8 cellular contexts compared by ENCODE assay signal in the genomic region with DNA sequence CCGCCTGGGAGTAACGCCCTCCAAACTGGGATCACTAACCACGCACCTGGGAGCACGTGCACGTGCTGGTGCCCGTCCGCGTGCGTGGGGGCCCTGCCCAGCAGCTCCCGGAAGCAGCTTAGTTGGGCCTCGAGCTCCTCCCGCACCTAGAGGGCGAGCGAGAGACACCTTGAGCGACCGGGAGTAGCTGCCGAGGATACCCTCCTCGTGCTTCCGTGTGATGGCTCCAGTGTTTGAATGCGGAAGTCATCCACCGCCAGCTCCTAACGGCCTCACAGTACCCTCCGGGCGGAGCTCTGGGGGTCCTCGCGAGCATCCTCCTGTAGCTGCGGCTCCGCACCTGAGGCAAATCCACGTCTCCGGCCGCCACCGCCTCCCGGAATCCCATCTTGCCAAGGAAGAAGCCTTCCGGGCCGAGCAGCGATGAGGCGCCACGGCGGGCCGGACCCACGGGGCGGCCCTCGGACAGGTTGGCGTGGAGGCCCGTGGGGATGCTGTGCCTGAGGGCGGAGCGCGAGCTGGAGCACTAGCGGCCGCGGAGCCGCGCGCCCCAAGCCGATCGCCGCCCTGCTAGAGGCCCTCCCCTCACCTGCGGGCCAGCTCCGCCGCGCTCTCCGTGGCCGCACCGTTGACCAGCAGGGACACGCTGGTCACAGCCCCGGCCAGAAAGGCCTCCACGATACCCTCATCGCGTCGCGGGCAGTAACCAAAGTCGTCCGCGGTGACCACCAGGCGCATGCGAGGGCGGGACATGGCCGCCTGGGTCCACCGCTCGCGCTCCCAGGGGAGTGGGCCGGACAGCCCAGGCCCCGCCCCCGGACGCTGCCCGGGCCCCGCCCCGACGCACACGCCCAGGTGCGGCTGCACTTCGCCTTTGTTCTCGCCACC. TPM values are rescaled to one million over a fixed set of nuclear protein-coding genes. Genes with fewer than 3 reads are reported as not detected.
DNase-seq lines count a peak whose midpoint lies in the region; ATAC-seq, FAIRE-seq and TF ChIP-seq lines count a peak whose summit lies in the region.

A gene with protein sequence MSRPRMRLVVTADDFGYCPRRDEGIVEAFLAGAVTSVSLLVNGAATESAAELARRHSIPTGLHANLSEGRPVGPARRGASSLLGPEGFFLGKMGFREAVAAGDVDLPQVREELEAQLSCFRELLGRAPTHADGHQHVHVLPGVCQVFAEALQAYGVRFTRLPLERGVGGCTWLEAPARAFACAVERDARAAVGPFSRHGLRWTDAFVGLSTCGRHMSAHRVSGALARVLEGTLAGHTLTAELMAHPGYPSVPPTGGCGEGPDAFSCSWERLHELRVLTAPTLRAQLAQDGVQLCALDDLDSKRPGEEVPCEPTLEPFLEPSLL (minus strand): TSS at position 761 of the 888 bp plus-strand sequence. CDS start 8 bp downstream, at position 753.

- TF ChIP-seq POLR2A in GM12892 (IDR thresholded peaks at IDR 0.05; ENCODE audit: low read depth, low read length) (peak; percentile 82), heart left ventricle (IDR thresholded peaks at IDR 0.05) (peak in 1 of 2 donors; percentile 59), upper lobe of left lung (IDR thresholded peaks at IDR 0.05) (peak in 2 of 4 donors; percentile 66 to 78)

- peak; percentile 90 for DNase-seq in GM12892 (ENCODE audit: insufficient read length)
- DNase-seq in NCI-H1436 treated with DMSO at 0.1 percent for 48 hours (lab: John Stamatoyannopoulos, UW) = peak; percentile 61
- DNase-seq in T follicular helper cell (ENCODE audit: low read depth) = peak; percentile 94
- DNase-seq in adipocyte (ENCODE audit: low read depth) = peak; percentile 98
- DNase-seq in heart left ventricle = peak; percentile 92 to 97 (median 93)
- DNase-seq in posterior vena cava (ENCODE audit: low spot score) = peak; percentile 98
- DNase-seq in upper lobe of left lung = peak; percentile 97 to 98

- 1 to 3% (median 2%) methylated on average over 24 to 93 of the region's 93 CpGs for WGBS in heart left ventricle, 4 donors
- WGBS in upper lobe of left lung, 2 donors = 1% methylated on average over 42 of the region's 93 CpGs; no CpG with 5 or more reads in 1 of the 2 donors

- TF ChIP-seq CTCF in heart left ventricle (IDR thresholded peaks at IDR 0.05) (peak in 11 of 12 donors; percentile 32 to 98 (median 91)), upper lobe of left lung (IDR thresholded peaks at IDR 0.05) (peak in 5 of 6 experiments; percentile 38 to 96 (median 93))

- TF ChIP-seq EP300 in upper lobe of left lung (IDR thresholded peaks at IDR 0.05) = no peak

- no peaks in the 10 kb centered on the region for H3K27me3 ChIP-seq in adipocyte (replicated peaks; ENCODE audit: control insufficient read depth, insufficient read depth, low read length)
- no peaks in the 10 kb centered on the region for H3K27me3 ChIP-seq in heart left ventricle
- no peaks in the 10 kb centered on the region for H3K27me3 ChIP-seq in upper lobe of left lung

- H3K4me3 ChIP-seq in adipocyte (ENCODE audit: low read length) (peak within 1 kb of the TSS; percentile 89), heart left ventricle (peak within 1 kb of the TSS; percentile 60 to 97 (median 69)), upper lobe of left lung (peak within 1 kb of the TSS; percentile 86 to 95 (median 90))

- H3K4me1 ChIP-seq in adipocyte (ENCODE audit: control insufficient read depth, insufficient read depth, low read length) (peaks cover 5% of the 10 kb centered on the region), heart left ventricle (peaks cover 0 to 37% (median 17%) of the 10 kb centered on the region in 12 donors), upper lobe of left lung (peaks cover 9 to 32% (median 15%) of the 10 kb centered on the region in 4 donors)

- peak; percentile 96 for FAIRE-seq in GM12892 (lab: Jason Lieb, UNC)

- H3K36me3 ChIP-seq in adipocyte (ENCODE audit: control insufficient read depth, insufficient read depth, low read length, severe bottlenecking) (no peaks in the 10 kb centered on the region), heart left ventricle (peaks cover 0 to 23% (median 0%) of the 10 kb centered on the region in 9 donors), upper lobe of left lung (peaks cover 0 to 4% (median 0%) of the 10 kb centered on the region in 4 donors)

- H3K27ac ChIP-seq in heart left ventricle (peak within 1 kb of the TSS in 11 of 12 donors; percentile 4 to 84 (median 55)), upper lobe of left lung (peak within 1 kb of the TSS; percentile 79 to 86 (median 82))

- H3K9me3 ChIP-seq in adipocyte (ENCODE audit: control insufficient read depth, low read length) (no peaks in the 10 kb centered on the region), heart left ventricle (no peaks in the 10 kb centered on the region), upper lobe of left lung (no peaks in the 10 kb centered on the region)

- intact Hi-C loops in heart left ventricle (cut with DNase I) (loop anchor here in 3 of 10 donors (5.0 to 10.0 kb wide), 3 partner anchors 37 to 52 kb away; no protein-coding TSS in a partner anchor), posterior vena cava (cut with DNase I) (loop anchor here (5.0 kb wide), 2 partner anchors 57 to 62 kb away; a partner anchor contains a TSS)

- peak within 1 kb of the TSS; percentile 84 for H3K9ac ChIP-seq in adipocyte (ENCODE audit: low read length)

- peak; percentile 77 for ATAC-seq in HG02852 (IDR thresholded peaks at IDR 0.05; ENCODE audit: unreplicated experiment)
- ATAC-seq in heart left ventricle = peak; percentile 89 to 98 (median 97)
- peak; percentile 97 for ATAC-seq in upper lobe of left lung (ENCODE audit: low FRiP score in 2 of 2)

RNA-seq across cellular contexts. Expression of the gene that starts here (rescaled TPM):
- polyA plus RNA-seq in GM12892 (2012; ENCODE audit: missing spikeins) = 5.6 TPM
- total RNA-seq in heart left ventricle (10 to 100 TPM in 2 of 9 donors, 1 to 10 TPM in 7; 3.0 to 19.8 (median 5.4) TPM), posterior vena cava (1 to 10 TPM; 7.1 to 8.5 TPM), upper lobe of left lung (10 to 100 TPM; 22.2 to 47.4 (median 28.3) TPM)
- polyA plus RNA-seq in heart left ventricle = 10 to 100 TPM in 1 of 2 donors, 1 to 10 TPM in 1; 8.1 to 17.5 TPM

Comparison
In these comparisons a context has a peak if more than half of its experiments do, and no peak if none do; other contexts are left out.
1. Peak in every context shown above with its lines: DNase-seq, ATAC-seq, H3K4me3 ChIP-seq and H3K27ac ChIP-seq.